In genomic region chr2:46811379-46812310, GRCh38 we compare ENCODE assay signal across 14 cellular contexts.
DNase-seq lines count a peak whose midpoint lies in the region; ATAC-seq and TF ChIP-seq lines count a peak whose summit lies in the region.
"Had no signal": no experiment of that assay in that cellular context is flagged by ENCODE, and none has a peak within 500 bp of the region (broad histone marks: within the 10 kb centered on the region; RNA-seq: fewer than 3 reads in every experiment).

No MANE protein-coding gene starts in this region.

- 0 out of 22 replicates have a peak, but pooled peaks cover 0 to 3% (median 0%) of the 10 kb centered on the region in 11 experiments for H3K9me3 ChIP-seq in BLaER1 treated with 17β-estradiol and CSF1 and Interleukin-3, amounts not matched to agents 10 nM and 100 nM (replicated peaks in 1 of 11)
- H3K9me3 ChIP-seq in SK-N-SH (no peaks in the 10 kb centered on the region), hepatocyte (ENCODE audit: low read depth) (no peaks in the 10 kb centered on the region)

- ATAC-seq in GM18861 (IDR thresholded peaks at IDR 0.05; ENCODE audit: unreplicated experiment), result no peak
- ATAC-seq: activated CD8-positive, alpha-beta T cell treated with anti-CD3 and anti-CD28 coated beads for 36 hours had no signal

- H3K79me2 ChIP-seq in SK-N-SH (ENCODE audit: insufficient read depth), result no peaks in the 10 kb centered on the region
- H3K79me2 ChIP-seq in hepatocyte, result no peaks in the 10 kb centered on the region

- H2AFZ ChIP-seq in SK-N-SH (ENCODE audit: low read depth) (no peak overlapping the region), hepatocyte (no peak overlapping the region)

- H3K4me2 ChIP-seq in BLaER1 treated with 17β-estradiol and CSF1 and Interleukin-3, amounts not matched to agents 10 nM and 100 nM, result peak overlapping the region; percentile 17 to 90 (median 72)
- H3K4me2 ChIP-seq in SK-N-SH, result peak overlapping the region; percentile 72
- peak overlapping the region; percentile 55 for H3K4me2 ChIP-seq in hepatocyte

- TF ChIP-seq RAD21 in SK-N-SH (IDR thresholded peaks at IDR 0.05; ENCODE audit: low read length), result no peak

- no peak for TF ChIP-seq CTCF in SK-N-SH (IDR thresholded peaks at IDR 0.05)
- TF ChIP-seq CTCF in hepatocyte (IDR thresholded peaks at IDR 0.05; ENCODE audit: poor library complexity), result no peak
- no peak for TF ChIP-seq CTCF in foreskin fibroblast (IDR thresholded peaks at IDR 0.05; ENCODE audit: low read depth, low read length)

- H3K9me2 ChIP-seq in SK-N-SH, result no peaks in the 10 kb centered on the region
- H3K9me2 ChIP-seq in hepatocyte (replicated peaks; ENCODE audit: insufficient read depth), result no peaks in the 10 kb centered on the region

- TF ChIP-seq EP300 in SK-N-SH (IDR thresholded peaks at IDR 0.05; ENCODE audit: borderline replicate concordance in 1 of 2, low read depth in 1 of 2, low read length in 1 of 2), result no peak

- H4K20me1 ChIP-seq in BLaER1 treated with 17β-estradiol and CSF1 and Interleukin-3, amounts not matched to agents 10 nM and 100 nM, result no peaks in the 10 kb centered on the region
- H4K20me1 ChIP-seq in SK-N-SH (ENCODE audit: insufficient read depth) (no peaks in the 10 kb centered on the region), hepatocyte (ENCODE audit: insufficient read depth, poor library complexity, severe bottlenecking) (no peaks in the 10 kb centered on the region)

- H3K27ac ChIP-seq in BLaER1 treated with 17β-estradiol and CSF1 and Interleukin-3, amounts not matched to agents 10 nM and 100 nM, result no peak overlapping the region
- H3K27ac ChIP-seq in SK-N-SH (ENCODE audit: low read depth in 2 of 2, low read length in 1 of 2) (peak overlapping the region; percentile 94 to 97), hepatocyte (peak overlapping the region; percentile 90), skin epidermis (peak overlapping the region in 15 of 21 experiments; percentile 1 to 92 (median 47))

- no peak overlapping the region for H3K4me3 ChIP-seq in BLaER1 treated with 17β-estradiol and CSF1 and Interleukin-3, amounts not matched to agents 10 nM and 100 nM
- no peak overlapping the region; a peak in 1 of 4 replicates for H3K4me3 ChIP-seq in SK-N-SH (ENCODE audit: low read depth in 2 of 2, low read length in 1 of 2)
- H3K4me3 ChIP-seq in hepatocyte, result no peak overlapping the region
- no peak overlapping the region for H3K4me3 ChIP-seq in skin epidermis
- no peak overlapping the region for H3K4me3 ChIP-seq in foreskin fibroblast (ENCODE audit: low read depth in 1 of 2, low read length in 2 of 2)
- H3K4me3 ChIP-seq: tibial nerve had no signal

- POLR2A ChIA-PET in SK-N-SH (lab: Yijun Ruan, JAX), result no interaction called here

- H3K4me1 ChIP-seq in BLaER1 treated with 17β-estradiol and CSF1 and Interleukin-3, amounts not matched to agents 10 nM and 100 nM, result peaks cover 22 to 38% (median 29%) of the 10 kb centered on the region in 10 experiments
- peaks cover 40 to 42% of the 10 kb centered on the region in 2 experiments for H3K4me1 ChIP-seq in SK-N-SH (ENCODE audit: control insufficient read depth in 1 of 2, insufficient read depth in 2 of 2, low read depth in 1 of 2, low read length in 1 of 2)
- H3K4me1 ChIP-seq in hepatocyte (ENCODE audit: insufficient read depth), result peaks cover 29% of the 10 kb centered on the region

- H3F3A ChIP-seq in SK-N-SH (replicated peaks; ENCODE audit: insufficient read depth), result peaks cover 49% of the 10 kb centered on the region

- CTCF ChIA-PET in SK-N-SH (lab: Yijun Ruan, JAX), result interaction anchor here (1.1 to 3.3 kb wide), 6 partner anchors 8 to 161 kb away, joined by 4 to 23 read pairs (median 6); no protein-coding TSS in a partner anchor

- no peaks in the 10 kb centered on the region for H3K27me3 ChIP-seq in BLaER1 treated with 17β-estradiol and CSF1 and Interleukin-3, amounts not matched to agents 10 nM and 100 nM
- H3K27me3 ChIP-seq in SK-N-SH (ENCODE audit: insufficient read depth) (no peaks in the 10 kb centered on the region), hepatocyte (no peaks in the 10 kb centered on the region)
- H3K27me3 ChIP-seq: tibial nerve had no signal

- no peaks in the 10 kb centered on the region for H3K36me3 ChIP-seq in BLaER1 treated with 17β-estradiol and CSF1 and Interleukin-3, amounts not matched to agents 10 nM and 100 nM
- H3K36me3 ChIP-seq in SK-N-SH (replicated peaks in 1 of 2; ENCODE audit: control insufficient read depth in 1 of 2, insufficient read depth in 2 of 2, low read length in 1 of 2) (peaks cover 0 to 4% of the 10 kb centered on the region in 2 experiments), hepatocyte (replicated peaks; ENCODE audit: insufficient read depth, low read depth) (no peaks in the 10 kb centered on the region)
- H3K36me3 ChIP-seq: tibial nerve had no signal

- DNase-seq in SK-N-SH (peak; percentile 10), hepatocyte (ENCODE audit: low spot score) (no peak), SKM-1 treated with dmso at 0.1 percent for 144 hours (lab: John Stamatoyannopoulos, UW; ENCODE audit: unreplicated experiment) (no peak), foreskin fibroblast (no peak), NCI-H1930 (lab: John Stamatoyannopoulos, UW) (no peak)
- DNase-seq: activated CD8-positive, alpha-beta T cell treated with anti-CD3 and anti-CD28 coated beads for 36 hours; KBM-7; naive B cell; NCI-H1694 treated with DMSO at 0.1 percent for 48 hours; T1000 had no signal

- H3K9ac ChIP-seq in BLaER1 treated with 17β-estradiol and CSF1 and Interleukin-3, amounts not matched to agents 10 nM and 100 nM, result peak overlapping the region in 3 of 11 experiments; percentile 28 to 37 (median 34); a peak in 4 of 22 replicates
- H3K9ac ChIP-seq in SK-N-SH, result peak overlapping the region; percentile 73

- WGBS in SK-N-SH (ENCODE audit: low lambda C conversion rate), result 86% methylated on average over 10 of the region's 10 CpGs
- WGBS in hepatocyte (ENCODE audit: low lambda C conversion rate, missing lambda C conversion rate), result 89% methylated on average over 8 of the region's 10 CpGs

TF ChIP-seq in SK-N-SH, 30 proteins besides CTCF, POLR2A, EP300 and RAD21:
- no peak for TF ChIP-seq CHD2 (IDR thresholded peaks at IDR 0.05; ENCODE audit: low read length, partially characterized antibody)
- 0 out of 2 replicates have a peak, but pooled peaks have one; percentile 35 for TF ChIP-seq MEF2A (IDR thresholded peaks at IDR 0.05; ENCODE audit: borderline replicate concordance, low read depth)

Comparison
In these comparisons a context has a peak if more than half of its experiments do, and no peak if none do; other contexts are left out.
1. H3K27ac ChIP-seq: peak in SK-N-SH (2 of 2), hepatocyte (single experiment) and skin epidermis (15 of 21); none in BLaER1 treated with 17β-estradiol and CSF1 and Interleukin-3, amounts not matched to agents 10 nM and 100 nM (0 of 11).
2. Peak in every context shown above with its lines, with median percentiles within 50 percentile points of each other: H3K4me2 ChIP-seq.